ENCODE assay signal across 13 cellular contexts in genomic region chr1:85047144-85047471, GRCh38. TPM values are rescaled to one million over a fixed set of nuclear protein-coding genes. Genes with fewer than 3 reads are reported as not detected.
DNase-seq lines count a peak whose midpoint lies in the region; ATAC-seq and TF ChIP-seq lines count a peak whose summit lies in the region.
"Had no signal": no experiment of that assay in that cellular context is flagged by ENCODE, and none has a peak within 500 bp of the region (broad histone marks: within the 10 kb centered on the region; RNA-seq: fewer than 3 reads in every experiment).

No MANE protein-coding gene starts in this region.

- peak overlapping the region; percentile 70 for H3K4me3 Mint-ChIP-seq in neural progenitor cell

- peak overlapping the region; percentile 88 for H2AFZ ChIP-seq in neural progenitor cell (replicated peaks)

- H3K4me3 ChIP-seq in HUES48 (ENCODE audit: low read depth, low read length), result peak overlapping the region; percentile 70
- H3K4me3 ChIP-seq in endocrine pancreas (ENCODE audit: control insufficient read depth, insufficient read depth, low read length), result peak overlapping the region; percentile 51
- peak overlapping the region; percentile 59 for H3K4me3 ChIP-seq in neural progenitor cell

- H3F3A ChIP-seq in neural progenitor cell (ENCODE audit: low read depth), result peaks cover 11% of the 10 kb centered on the region

- H3K9ac ChIP-seq in HUES48 (ENCODE audit: low read depth, low read length) (no peak overlapping the region), endocrine pancreas (ENCODE audit: control insufficient read depth, insufficient read depth, low read length) (peak overlapping the region; percentile 8), neural progenitor cell (no peak overlapping the region)

- H3K9me3 Mint-ChIP-seq in neural progenitor cell, result no peaks in the 10 kb centered on the region

- peaks cover 11% of the 10 kb centered on the region for H4K20me1 ChIP-seq in neural progenitor cell (ENCODE audit: low read depth)

- no peaks in the 10 kb centered on the region for H3K79me2 ChIP-seq in neural progenitor cell (ENCODE audit: low read depth)

- no peaks in the 10 kb centered on the region for H3K36me3 ChIP-seq in HUES48 (ENCODE audit: control insufficient read depth, insufficient read depth, low read length)
- H3K36me3 ChIP-seq in endocrine pancreas (ENCODE audit: control insufficient read depth, insufficient read depth, low read length), result no peaks in the 10 kb centered on the region
- no peaks in the 10 kb centered on the region for H3K36me3 ChIP-seq in neural progenitor cell

- DNase-seq in DMS53 (lab: John Stamatoyannopoulos, UW) (peak; percentile 45), DMS53 treated with DMSO at 0.1 percent for 48 hours (lab: John Stamatoyannopoulos, UW; ENCODE audit: unreplicated experiment) (no peak), neural progenitor cell (ENCODE audit: low spot score) (no peak), NCI-H748 treated with DMSO at 0.1 percent for 48 hours (lab: John Stamatoyannopoulos, UW) (no peak), NCI-H526 treated with DMSO at 0.1 percent for 48 hours (lab: John Stamatoyannopoulos, UW) (no peak)
- DNase-seq: 8988T, MM.1S, posterior cingulate gyrus, SW 1271 had no signal

- H3K4me1 ChIP-seq in HUES48 (ENCODE audit: control insufficient read depth, insufficient read depth, low read length) (peaks cover 24% of the 10 kb centered on the region), endocrine pancreas (ENCODE audit: control insufficient read depth, insufficient read depth, low read length) (peaks cover 4% of the 10 kb centered on the region), neural progenitor cell (peaks cover 12% of the 10 kb centered on the region)

- no peaks in the 10 kb centered on the region for H3K36me3 Mint-ChIP-seq in neural progenitor cell

- no peak overlapping the region for H3K27ac Mint-ChIP-seq in neural progenitor cell

- H3K9me3 ChIP-seq in HUES48 (ENCODE audit: control insufficient read depth, insufficient read depth, low read length) (no peaks in the 10 kb centered on the region), endocrine pancreas (ENCODE audit: control insufficient read depth, low read length) (no peaks in the 10 kb centered on the region), neural progenitor cell (ENCODE audit: low read depth) (no peaks in the 10 kb centered on the region)

- H3K27ac ChIP-seq in HUES48 (ENCODE audit: low read depth, low read length) (no peak overlapping the region), neural progenitor cell (no peak overlapping the region)

- H3K27me3 ChIP-seq in HUES48 (ENCODE audit: control insufficient read depth, insufficient read depth, low read length) (peaks cover 61% of the 10 kb centered on the region), endocrine pancreas (ENCODE audit: control insufficient read depth, insufficient read depth, low read length) (no peaks in the 10 kb centered on the region), neural progenitor cell (peaks cover 86% of the 10 kb centered on the region)

- TF ChIP-seq CTCF in neural progenitor cell (IDR thresholded peaks at IDR 0.05), result no peak

- peaks cover 59% of the 10 kb centered on the region for H3K27me3 Mint-ChIP-seq in neural progenitor cell (ENCODE audit: insufficient read depth, low read depth)

- H3K4me1 Mint-ChIP-seq in neural progenitor cell, result peaks cover 10% of the 10 kb centered on the region

- ATAC-seq in HG03354 (IDR thresholded peaks at IDR 0.05; ENCODE audit: poor library complexity, severe bottlenecking, unreplicated experiment), result no peak

- H3K4me2 ChIP-seq in neural progenitor cell, result peak overlapping the region; percentile 91

RNA-seq across cellular contexts. Expression of gene MCOLN3, which starts 1.2 kb away (rescaled TPM):
- total RNA-seq in neural progenitor cell (ENCODE audit: low replicate concordance), result 0.47 and 0.65 TPM in 2 replicates
- total RNA-seq: dermis microvascular lymphatic vessel endothelial cell had no signal

RNA-seq across cellular contexts. Expression of gene MCOLN2, which starts 50.2 kb away (rescaled TPM):
- 0.11 and 0.59 TPM in 2 replicates for total RNA-seq in neural progenitor cell (ENCODE audit: low replicate concordance)
- total RNA-seq: dermis microvascular lymphatic vessel endothelial cell had no signal
